Comparison of ENCODE assay signal across 24 cellular contexts in the genomic region with DNA sequence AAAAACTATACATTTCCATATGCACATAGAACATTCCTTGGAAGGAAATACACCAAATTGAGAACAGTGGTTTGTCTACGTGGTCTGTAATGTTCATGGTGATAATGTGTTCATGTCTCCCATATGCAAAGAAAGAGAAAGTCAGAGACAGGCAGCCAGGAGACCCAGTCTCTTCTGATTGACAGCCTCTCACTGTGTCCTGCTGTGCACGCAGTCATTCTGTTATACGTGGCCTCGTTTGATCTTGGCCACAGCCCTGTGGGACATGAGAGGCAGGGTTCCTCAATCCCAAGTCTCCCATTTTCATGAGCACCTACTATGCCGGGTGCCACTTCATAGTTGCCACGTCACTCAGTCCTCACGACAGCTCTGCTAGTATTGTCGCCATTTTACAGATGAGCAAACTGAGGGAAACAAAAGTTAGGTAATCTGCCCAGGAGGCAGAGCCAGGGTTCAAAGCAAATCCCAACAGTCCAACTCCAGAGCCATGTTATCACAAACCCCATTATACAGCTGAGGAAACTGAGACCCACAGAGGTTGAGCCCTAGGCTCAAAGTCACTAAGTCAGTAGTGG. TPM values are rescaled to one million over a fixed set of nuclear protein-coding genes. Genes with fewer than 3 reads are reported as not detected.
"Had no signal": no experiment of that assay in that cellular context is flagged by ENCODE, and none has a peak within 500 bp of the region (broad histone marks: within the 10 kb centered on the region; RNA-seq: fewer than 3 reads in every experiment).

No MANE protein-coding gene starts in this region.

- H3K36me3 Mint-ChIP-seq: IgD-negative memory B cell had no signal

- H3K4me1 Mint-ChIP-seq: IgD-negative memory B cell had no signal

- H3K9me3 Mint-ChIP-seq: IgD-negative memory B cell had no signal

- H3K4me3 Mint-ChIP-seq: IgD-negative memory B cell had no signal

- FAIRE-seq: RCC 7860 had no signal

- H3K4me1 ChIP-seq: SJSA1 had no signal

- H3K4me3 ChIP-seq: MG63, SJSA1, SK-N-MC had no signal

- DNase-seq: Karpas-422, KG1, MG63, NCI-H1092, NCI-H1105 treated with DMSO at 0.1 percent for 48 hours, NCI-H1417 treated with DMSO at 0.1 percent for 48 hours, NCI-H146, NCI-H1694 treated with DMSO at 0.1 percent for 48 hours, NCI-H2029, NCI-H2081 treated with DMSO at 0.1 percent for 48 hours, NCI-H2171, NCI-H226, NCI-H446, NCI-H510A, NCI-H524 treated with DMSO at 0.1 percent for 48 hours, NCI-H69, NCI-H774, Right ventricle myocardium superior, RPMI8226, SIG-M5 had no signal

- H3K9me3 ChIP-seq: MG63, SJSA1 had no signal

- H3K36me3 ChIP-seq: MG63, SJSA1 had no signal

- H3K27ac ChIP-seq: SJSA1, SK-N-MC had no signal

RNA-seq across cellular contexts. Expression of a gene that starts 7.9 kb away (rescaled TPM):
- polyA plus RNA-seq: IgD-negative memory B cell had no signal
